Comparison of ENCODE assay signal across 30 cellular contexts in genomic region chr14:69363964-69364363, GRCh38.
"Had no signal": no experiment of that assay in that cellular context is flagged by ENCODE, and none has a peak within 500 bp of the region (broad histone marks: within the 10 kb centered on the region; RNA-seq: fewer than 3 reads in every experiment).

No MANE protein-coding gene starts in this region.

- H3K4me3 Mint-ChIP-seq: naive thymus-derived CD8-positive, alpha-beta T cell; nephron progenitor cell; stimulated activated naive CD8-positive, alpha-beta T cell treated with anti-CD3 and anti-CD28 coated beads, Interleukin-15, amount 100 ng/mL, for 72 hours had no signal

- H3K27me3 ChIP-seq: dorsolateral prefrontal cortex, gastroesophageal sphincter, heart right ventricle, left lung, pancreas, suprapubic skin had no signal

- H3K27ac Mint-ChIP-seq: naive thymus-derived CD8-positive, alpha-beta T cell; nephron progenitor cell; progenitor cell of endocrine pancreas had no signal

- H3K36me3 Mint-ChIP-seq: naive thymus-derived CD8-positive, alpha-beta T cell had no signal

- H3K36me3 ChIP-seq: gastroesophageal sphincter, heart right ventricle, left lung, pancreas, suprapubic skin, transverse colon had no signal

- H3K4me3 ChIP-seq: dorsolateral prefrontal cortex, gastroesophageal sphincter, heart right ventricle, left lung, pancreas, smooth muscle cell, suprapubic skin, transverse colon had no signal

- H3K9me3 ChIP-seq: gastroesophageal sphincter, heart right ventricle, left lung, pancreas, suprapubic skin, transverse colon had no signal

- ATAC-seq: esophagus mucosa; gastroesophageal sphincter; left cardiac atrium; left lung; naive thymus-derived CD8-positive, alpha-beta T cell; pancreas; sciatic nerve; stimulated activated naive CD8-positive, alpha-beta T cell treated with anti-CD3 and anti-CD28 coated beads, Interleukin-15, amount 100 ng/mL, for 72 hours had no signal

- DNase-seq: cerebellar nuclear complex; dorsolateral prefrontal cortex; effector CD4-positive, alpha-beta T cell; foreskin fibroblast; glutamatergic neuron; heart right ventricle; hippocampal formation; left cardiac atrium; left lung; mesendoderm; naive thymus-derived CD8-positive, alpha-beta T cell; nephron progenitor cell; occipital lobe; pancreas; stimulated activated CD4-positive, alpha-beta T cell treated with anti-CD3 and anti-CD28 coated beads, Interleukin-12 subunit alpha, Interleukin-12 subunit beta, amount 100 ng/mL, for 4 hours; stimulated activated CD4-positive, alpha-beta T cell treated with anti-CD3 and anti-CD28 coated beads, Interleukin-1b, Interleukin-23, amount 100 ng/mL, for 48 hours; stimulated activated CD4-positive, alpha-beta T cell treated with anti-CD3 and anti-CD28 coated beads, Interleukin-4, amount 100 ng/mL, for 1 hour; stimulated activated CD8-positive, alpha-beta memory T cell treated with anti-CD3 and anti-CD28 coated beads, Interleukin-4, amount 100 ng/mL, for 48 hours; stimulated activated naive CD4-positive, alpha-beta T cell; stimulated activated naive CD8-positive, alpha-beta T cell treated with anti-CD3 and anti-CD28 coated beads, Interleukin-15, amount 100 ng/mL, for 72 hours; transverse colon had no signal

- H3K4me2 ChIP-seq: smooth muscle cell had no signal

- H3K4me1 ChIP-seq: gastroesophageal sphincter, left lung, pancreas, suprapubic skin, transverse colon had no signal

- H3K27ac ChIP-seq: dorsolateral prefrontal cortex, epithelial cell of prostate, gastroesophageal sphincter, heart right ventricle, left lung, pancreas, suprapubic skin, transverse colon had no signal

- H3K9me3 Mint-ChIP-seq: naive thymus-derived CD8-positive, alpha-beta T cell; nephron progenitor cell; stimulated activated naive CD8-positive, alpha-beta T cell treated with anti-CD3 and anti-CD28 coated beads, Interleukin-15, amount 100 ng/mL, for 72 hours had no signal

- FAIRE-seq: colon, islet of Langerhans, pancreas had no signal
